Comparison of ENCODE assay signal across 19 cellular contexts in genomic region chr21:36379236-36379635, GRCh38. TPM values are rescaled to one million over a fixed set of nuclear protein-coding genes. Genes with fewer than 3 reads are reported as not detected.
A peak's percentile ranks its signal among the peaks of the same experiment; 100 is the strongest.
DNase-seq lines count a peak whose midpoint lies in the region; ATAC-seq, FAIRE-seq and TF ChIP-seq lines count a peak whose summit lies in the region.
"Had no signal": no experiment of that assay in that cellular context is flagged by ENCODE, and none has a peak within 500 bp of the region (broad histone marks: within the 10 kb centered on the region; RNA-seq: fewer than 3 reads in every experiment).

No MANE protein-coding gene starts in this region.

- no CpG with 5 or more reads among the region's 7 CpGs for WGBS in IMR-90 (ENCODE audit: extremely low coverage in 2 of 2, insufficient read length in 1 of 2), 2 experiments

- 0 out of 2 replicates have a peak, but pooled peaks cover 5% of the 10 kb centered on the region for H3K9me1 ChIP-seq in IMR-90 (ENCODE audit: insufficient read depth, low read length)

- dilution Hi-C loops in IMR-90 (cut with HindIII; ENCODE audit: low sequenced_read_pairs, unreplicated experiment) = no loop called here

- in situ Hi-C loops in IMR-90 (cut with MboI; ENCODE audit: low sequenced_read_pairs) = no loop called here

- H3K4me1 ChIP-seq in IMR-90 (ENCODE audit: control insufficient read depth, insufficient read depth, low read length) (peaks cover 2% of the 10 kb centered on the region; the same call in 1 of the 2 replicates), left lung (no peaks in the 10 kb centered on the region), upper lobe of right lung (no peaks in the 10 kb centered on the region)
- H3K4me1 ChIP-seq: Peyer's patch had no signal

- H3K4me3 ChIP-seq in IMR-90 (ENCODE audit: insufficient read depth, low read depth, low read length) (no peak overlapping the region), left lung (no peak overlapping the region), upper lobe of right lung (no peak overlapping the region)
- H3K4me3 ChIP-seq: MG63, Peyer's patch had no signal

- no peaks in the 10 kb centered on the region for H3K27me3 Mint-ChIP-seq in CD4-positive, alpha-beta T cell
- H3K27me3 Mint-ChIP-seq: B cell; CD4-positive, alpha-beta memory T cell had no signal

- H2AFZ ChIP-seq in IMR-90 (replicated peaks; ENCODE audit: low read length, poor library complexity) = no peak overlapping the region

- H3K9ac ChIP-seq in IMR-90 (ENCODE audit: low read depth, low read length) = no peak overlapping the region

- H4K8ac ChIP-seq in IMR-90 (ENCODE audit: low read depth in 2 of 2, low read length in 2 of 2) = no peak overlapping the region

- no peak for FAIRE-seq in GM12892 (lab: Jason Lieb, UNC)
- FAIRE-seq: D721Med, H54 had no signal

- no peak overlapping the region for H4K91ac ChIP-seq in IMR-90 (ENCODE audit: insufficient read depth, low read depth, low read length)

- POLR2A ChIA-PET in CD4-positive, alpha-beta T cell (lab: Charles Lee) = interaction anchor here (1.0 to 1.1 kb wide), 2 partner anchors 12 to 80 kb away, joined by 4 read pairs; no protein-coding TSS in a partner anchor
- POLR2A ChIA-PET in IMR-90 (lab: Charles Lee; ENCODE audit: unreplicated experiment) = no interaction called here

- no peak overlapping the region for H2BK5ac ChIP-seq in IMR-90 (ENCODE audit: low read depth, low read length, poor library complexity, severe bottlenecking)

- no peak for DNase-seq in CD4-positive, alpha-beta T cell
- no peak for DNase-seq in IMR-90
- no peak for DNase-seq in left lung
- no peak for DNase-seq in sciatic nerve (ENCODE audit: low spot score)
- DNase-seq in upper lobe of right lung = no peak
- DNase-seq in RKO (ENCODE audit: low spot score) = no peak
- DNase-seq in GM12892 (ENCODE audit: insufficient read length) = no peak
- DNase-seq: ACHN; CD4-positive, alpha-beta memory T cell; DMS79 treated with DMSO at 0.1 percent for 48 hours; GDM1; MG63; NCI-H1092 treated with DMSO at 0.1 percent for 48 hours; NCI-H774; Peyer's patch; SIG-M5 had no signal

- no peak overlapping the region for H3K4ac ChIP-seq in IMR-90 (ENCODE audit: low read depth, low read length)

- H4K20me1 ChIP-seq in IMR-90 (ENCODE audit: insufficient read depth, low read length) = no peaks in the 10 kb centered on the region

- H2BK15ac ChIP-seq in IMR-90 (ENCODE audit: low read depth, low read length) = no peak overlapping the region

- BruUV-seq in IMR-90 (replicated peaks; lab: Mats Ljungman, UMichigan) = no TSS peak

- no peak overlapping the region for H2AK5ac ChIP-seq in IMR-90 (ENCODE audit: low read depth, low read length)

- H2BK120ac ChIP-seq in IMR-90 (ENCODE audit: low read depth, low read length) = no peak overlapping the region

- no peak overlapping the region for H3K27ac ChIP-seq in CD4-positive, alpha-beta T cell (ENCODE audit: low read depth, low read length)
- H3K27ac ChIP-seq in IMR-90 (ENCODE audit: insufficient read depth, low read length) (no peak overlapping the region), left lung (no peak overlapping the region), upper lobe of right lung (no peak overlapping the region)
- H3K27ac ChIP-seq: Peyer's patch had no signal

- H3K9me3 ChIP-seq in CD4-positive, alpha-beta T cell (ENCODE audit: control insufficient read depth, low read length) = no peaks in the 10 kb centered on the region
- no peaks in the 10 kb centered on the region for H3K9me3 ChIP-seq in IMR-90 (ENCODE audit: control insufficient read depth, insufficient read depth, low read length)
- H3K9me3 ChIP-seq in left lung = no peaks in the 10 kb centered on the region
- H3K9me3 ChIP-seq in upper lobe of right lung = no peaks in the 10 kb centered on the region
- H3K9me3 ChIP-seq: MG63, Peyer's patch had no signal

- no peak overlapping the region for H2BK20ac ChIP-seq in IMR-90 (ENCODE audit: low read depth, low read length)

- no peak overlapping the region for H2AK9ac ChIP-seq in IMR-90 (replicated peaks; ENCODE audit: low read depth, low read length, poor library complexity)

- TF ChIP-seq RAD21 in IMR-90 (IDR thresholded peaks at IDR 0.05; ENCODE audit: low read length) = no peak

- peaks cover 30% of the 10 kb centered on the region for H3K36me3 Mint-ChIP-seq in CD4-positive, alpha-beta T cell (ENCODE audit: low read depth)

- H3K9me3 Mint-ChIP-seq in CD4-positive, alpha-beta T cell = no peaks in the 10 kb centered on the region
- H3K9me3 Mint-ChIP-seq: CD4-positive, alpha-beta memory T cell had no signal

- no peak overlapping the region for H3K14ac ChIP-seq in IMR-90 (replicated peaks; ENCODE audit: low read depth, low read length)

- H3K79me1 ChIP-seq in IMR-90 (ENCODE audit: low read depth in 1 of 2, low read length in 2 of 2) = peaks cover 0 to 4% of the 10 kb centered on the region in 2 experiments; a peak in 2 of 4 replicates

- H3K23ac ChIP-seq in IMR-90 (ENCODE audit: low read depth, low read length) = no peak overlapping the region

- peaks cover 19% of the 10 kb centered on the region for H3K36me3 ChIP-seq in IMR-90 (ENCODE audit: control insufficient read depth, insufficient read depth, low read length)
- H3K36me3 ChIP-seq in left lung = peaks cover 0 to 48% of the 10 kb centered on the region in 2 donors
- peaks cover 43% of the 10 kb centered on the region for H3K36me3 ChIP-seq in upper lobe of right lung

- H3K4me3 Mint-ChIP-seq in CD4-positive, alpha-beta T cell = no peak overlapping the region
- H3K4me3 Mint-ChIP-seq: B cell; CD4-positive, alpha-beta memory T cell had no signal

- no peaks in the 10 kb centered on the region for H3K27me3 ChIP-seq in CD4-positive, alpha-beta T cell (ENCODE audit: control insufficient read depth, insufficient read depth, low read length)
- H3K27me3 ChIP-seq in IMR-90 (ENCODE audit: control insufficient read depth, insufficient read depth, low read length) (no peaks in the 10 kb centered on the region), left lung (no peaks in the 10 kb centered on the region), upper lobe of right lung (no peaks in the 10 kb centered on the region)
- H3K27me3 ChIP-seq: MG63, Peyer's patch had no signal

- no peak overlapping the region for H3K18ac ChIP-seq in IMR-90 (ENCODE audit: low read depth, low read length)

- H3K4me1 Mint-ChIP-seq in CD4-positive, alpha-beta T cell (ENCODE audit: low read depth) = no peaks in the 10 kb centered on the region
- H3K4me1 Mint-ChIP-seq: B cell had no signal

- intact Hi-C loops in CD4-positive, alpha-beta T cell (cut with DNase I, micrococcal nuclease) = loop anchor here in 1 of 2 experiments (5.0 kb wide), 1 partner anchor 42 kb away; no protein-coding TSS in a partner anchor
- intact Hi-C loops in IMR-90 (cut with micrococcal nuclease) = no loop called here
- intact Hi-C loops in left lung (cut with DNase I) = no loop called here
- intact Hi-C loops in sciatic nerve (cut with DNase I) = no loop called here
- intact Hi-C loops in upper lobe of right lung (cut with DNase I) = no loop called here

- no peak for TF ChIP-seq CTCF in CD4-positive, alpha-beta T cell (IDR thresholded peaks at IDR 0.05)
- TF ChIP-seq CTCF in IMR-90 (conservative IDR thresholded peaks at IDR 0.05; ENCODE audit: low read depth, low read length) (no peak), left lung (IDR thresholded peaks at IDR 0.05) (no peak), upper lobe of right lung (IDR thresholded peaks at IDR 0.05) (no peak)

- TF ChIP-seq POLR2A in IMR-90 (IDR thresholded peaks at IDR 0.05; ENCODE audit: low read depth, low read length) = no peak
- TF ChIP-seq POLR2A in GM12892 (IDR thresholded peaks at IDR 0.05; ENCODE audit: low read depth, low read length) = no peak

- H4K5ac ChIP-seq in IMR-90 (ENCODE audit: low read depth, low read length) = no peak overlapping the region

- no peak for ATAC-seq in CD4-positive, alpha-beta T cell (ENCODE audit: poor library complexity)
- peak; percentile 28; the same call in 1 of the 2 replicates for ATAC-seq in IMR-90 (ENCODE audit: low read depth)
- peak; percentile 24 for ATAC-seq in left lung
- peak; percentile 39 for ATAC-seq in sciatic nerve
- ATAC-seq in upper lobe of right lung = no peak

- H3K56ac ChIP-seq in IMR-90 (ENCODE audit: extremely low read depth, insufficient read depth, low read length) = no peak overlapping the region

- CTCF ChIA-PET in CD4-positive, alpha-beta T cell (lab: Charles Lee) = interaction anchor here (0.7 kb wide), 1 partner anchor 21 kb away, joined by 3 read pairs; no protein-coding TSS in a partner anchor
- CTCF ChIA-PET in IMR-90 (lab: Yijun Ruan, JAX) = interaction anchor here (0.5 kb wide), 1 partner anchor 11 kb away, joined by 3 read pairs; no protein-coding TSS in a partner anchor

- H3K27ac Mint-ChIP-seq in CD4-positive, alpha-beta T cell = peak overlapping the region; percentile 63
- H3K27ac Mint-ChIP-seq: B cell had no signal

- H3K4me2 ChIP-seq in IMR-90 (ENCODE audit: low read depth, low read length) = no peak overlapping the region

TF ChIP-seq in IMR-90, 13 proteins besides CTCF, POLR2A, EP300 and RAD21 (continues in another document):
- TF ChIP-seq NFE2L2 (IDR thresholded peaks at IDR 0.05; ENCODE audit: low read depth, low read length) (no peak), MXI1 (IDR thresholded peaks at IDR 0.05; ENCODE audit: borderline replicate concordance, low read depth, low read length) (no peak), RCOR1 (IDR thresholded peaks at IDR 0.05; ENCODE audit: insufficient replicate concordance, low read length) (no peak), USF2 (IDR thresholded peaks at IDR 0.05; ENCODE audit: low read depth, low read length) (no peak), FOS (IDR thresholded peaks at IDR 0.05; ENCODE audit: low read depth, low read length) (no peak)

RNA-seq across cellular contexts. Expression of gene CHAF1B, which starts 6.0 kb away (rescaled TPM):
- 1 to 10 TPM; 4.5 to 4.8 TPM for total RNA-seq in CD4-positive, alpha-beta T cell
- 4.5 and 4.7 TPM in 2 replicates for total RNA-seq in IMR-90 (2012; rRNA removed)
- polyA plus RNA-seq in IMR-90 (2012; rRNA removed) = 6.3 and 6.4 TPM in 2 replicates
- 2.1 and 2.9 TPM in 2 replicates for polyA plus RNA-seq in IMR-90 (2012; cell fraction: cytosol; rRNA removed)
- 2.1 and 4.5 TPM in 2 replicates for polyA plus RNA-seq in IMR-90 (2012; cell fraction: nucleus; rRNA removed; ENCODE audit: low replicate concordance)
- total RNA-seq in left lung = 1 to 10 TPM; 4.1 to 6.6 TPM
- 2.5 TPM for total RNA-seq in sciatic nerve
- total RNA-seq in upper lobe of right lung = 0.67 TPM
- polyA plus RNA-seq in GM12892 (2012; ENCODE audit: missing spikeins) = 17.9 TPM

RNA-seq across cellular contexts. Expression of gene MORC3, which starts 59.2 kb away (rescaled TPM):
- 10 to 100 TPM; 70.2 to 71.0 TPM for total RNA-seq in CD4-positive, alpha-beta T cell
- total RNA-seq in IMR-90 (2012; rRNA removed) (23.5 and 39.4 TPM in 2 replicates), left lung (10 to 100 TPM; 25.6 to 37.7 TPM), sciatic nerve (58.8 TPM), upper lobe of right lung (32.3 TPM)
- polyA plus RNA-seq in IMR-90 (2012; rRNA removed) = 11.1 and 14.0 TPM in 2 replicates
- polyA plus RNA-seq in IMR-90 (2012; cell fraction: cytosol; rRNA removed) = 1.3 and 1.9 TPM in 2 replicates
- polyA plus RNA-seq in IMR-90 (2012; cell fraction: nucleus; rRNA removed; ENCODE audit: low replicate concordance) = 2.8 and 23.9 TPM in 2 replicates
- polyA plus RNA-seq in GM12892 (2012; ENCODE audit: missing spikeins) = 16.5 TPM

Comparison
In these comparisons a context has a peak if more than half of its experiments do, and no peak if none do; other contexts are left out.
1. ATAC-seq: peak in IMR-90 (single experiment), left lung (single experiment) and sciatic nerve (single experiment); none in CD4-positive, alpha-beta T cell (single experiment) and upper lobe of right lung (single experiment).